Comparison of ENCODE assay signal across 8 cellular contexts in genomic region chr15:74870496-74871213, GRCh38. TPM values are rescaled to one million over a fixed set of nuclear protein-coding genes. Genes with fewer than 3 reads are reported as not detected.
DNase-seq lines count a peak whose midpoint lies in the region; ATAC-seq, FAIRE-seq and TF ChIP-seq lines count a peak whose summit lies in the region.

No MANE protein-coding gene starts in this region.

- DNase-seq in IMR-90 = no peak
- DNase-seq in bronchial epithelial cell (ENCODE audit: low read depth) = peak; percentile 47
- no peak for DNase-seq in naive thymus-derived CD8-positive, alpha-beta T cell
- no peak for DNase-seq in lower leg skin (ENCODE audit: low spot score in 2 of 2)
- DNase-seq in sciatic nerve (ENCODE audit: low spot score) = no peak

- no peak overlapping the region for H2AK5ac ChIP-seq in IMR-90 (ENCODE audit: low read depth, low read length)

- H3K36me3 Mint-ChIP-seq in naive thymus-derived CD8-positive, alpha-beta T cell = peaks cover 0 to 30% (median 5%) of the 10 kb centered on the region in 3 donors

- H3K23ac ChIP-seq in IMR-90 (ENCODE audit: low read depth, low read length) = peak overlapping the region; percentile 50; the same call in 1 of the 2 replicates

- no peak overlapping the region for H2BK5ac ChIP-seq in IMR-90 (ENCODE audit: low read depth, low read length, poor library complexity, severe bottlenecking)

- peaks cover 13 to 76% of the 10 kb centered on the region in 2 experiments; a peak in 3 of 4 replicates for H3K79me1 ChIP-seq in IMR-90 (ENCODE audit: low read depth in 1 of 2, low read length in 2 of 2)

- no peak overlapping the region for H3K56ac ChIP-seq in IMR-90 (ENCODE audit: extremely low read depth, insufficient read depth, low read length)

- H4K8ac ChIP-seq in IMR-90 (ENCODE audit: low read depth in 2 of 2, low read length in 2 of 2) = no peak overlapping the region

- no peak for TF ChIP-seq CTCF in IMR-90 (conservative IDR thresholded peaks at IDR 0.05; ENCODE audit: low read depth, low read length)
- no peak for TF ChIP-seq CTCF in bronchial epithelial cell (IDR thresholded peaks at IDR 0.05; ENCODE audit: insufficient read depth, low read length, severe bottlenecking)
- TF ChIP-seq CTCF in lower leg skin (IDR thresholded peaks at IDR 0.05) = no peak

- no peak overlapping the region for H2AFZ ChIP-seq in IMR-90 (replicated peaks; ENCODE audit: low read length, poor library complexity)

- H3K4ac ChIP-seq in IMR-90 (ENCODE audit: low read depth, low read length) = no peak overlapping the region

- POLR2A ChIA-PET in IMR-90 (lab: Charles Lee; ENCODE audit: unreplicated experiment) = interaction anchor here (0.7 kb wide), 1 partner anchor 9 kb away, joined by 4 read pairs; no protein-coding TSS in a partner anchor
- POLR2A ChIA-PET in naive thymus-derived CD8-positive, alpha-beta T cell (lab: Charles Lee) = interaction anchor here (0.7 to 7.3 kb wide), 10 partner anchors 9 to 67 kb away, joined by 3 to 68 read pairs (median 6); partner anchors contain the start of genes COX5A, FAM219B, MPI and ULK3

- in situ Hi-C loops in IMR-90 (cut with MboI; ENCODE audit: low sequenced_read_pairs) = no loop called here

- peak overlapping the region; percentile 62 to 93 (median 86) for H3K27ac Mint-ChIP-seq in naive thymus-derived CD8-positive, alpha-beta T cell

- dilution Hi-C loops in IMR-90 (cut with HindIII; ENCODE audit: low sequenced_read_pairs, unreplicated experiment) = no loop called here

- peak overlapping the region; percentile 89 to 100 (median 96) for H3K27ac ChIP-seq in BLaER1 treated with 17β-estradiol and CSF1 and Interleukin-3, amounts not matched to agents 10 nM and 100 nM
- H3K27ac ChIP-seq in IMR-90 (ENCODE audit: insufficient read depth, low read length) = no peak overlapping the region

- H4K5ac ChIP-seq in IMR-90 (ENCODE audit: low read depth, low read length) = no peak overlapping the region

- FAIRE-seq in bronchial epithelial cell (lab: Jason Lieb, UNC) = no peak

- no peaks in the 10 kb centered on the region for H3K9me3 Mint-ChIP-seq in naive thymus-derived CD8-positive, alpha-beta T cell

- peak overlapping the region; percentile 49 to 100 (median 96) for H3K4me3 Mint-ChIP-seq in naive thymus-derived CD8-positive, alpha-beta T cell

- H2AK9ac ChIP-seq in IMR-90 (replicated peaks; ENCODE audit: low read depth, low read length, poor library complexity) = no peak overlapping the region

- peaks cover 69 to 78% (median 75%) of the 10 kb centered on the region in 10 experiments for H3K4me1 ChIP-seq in BLaER1 treated with 17β-estradiol and CSF1 and Interleukin-3, amounts not matched to agents 10 nM and 100 nM
- peaks cover 18% of the 10 kb centered on the region for H3K4me1 ChIP-seq in IMR-90 (ENCODE audit: control insufficient read depth, insufficient read depth, low read length)

- ATAC-seq in IMR-90 (ENCODE audit: low read depth) (no peak), HG03442 (IDR thresholded peaks at IDR 0.05; ENCODE audit: unreplicated experiment) (no peak), GM21619 (IDR thresholded peaks at IDR 0.05; ENCODE audit: unreplicated experiment) (no peak), sciatic nerve (no peak)
- ATAC-seq in naive thymus-derived CD8-positive, alpha-beta T cell = no peak

- H3K4me1 Mint-ChIP-seq in naive thymus-derived CD8-positive, alpha-beta T cell = peaks cover 30 to 82% (median 72%) of the 10 kb centered on the region in 4 donors

- TF ChIP-seq POLR2A in IMR-90 (IDR thresholded peaks at IDR 0.05; ENCODE audit: low read depth, low read length) = no peak
- TF ChIP-seq POLR2A in lower leg skin (IDR thresholded peaks at IDR 0.05) = no peak

- H3K27me3 ChIP-seq in BLaER1 treated with 17β-estradiol and CSF1 and Interleukin-3, amounts not matched to agents 10 nM and 100 nM = no peaks in the 10 kb centered on the region
- H3K27me3 ChIP-seq in IMR-90 (ENCODE audit: control insufficient read depth, insufficient read depth, low read length) (no peaks in the 10 kb centered on the region), bronchial epithelial cell (ENCODE audit: control insufficient read depth, insufficient read depth, low read length) (no peaks in the 10 kb centered on the region)

- no peak overlapping the region for H2BK15ac ChIP-seq in IMR-90 (ENCODE audit: low read depth, low read length)

- peaks cover 5 to 27% (median 20%) of the 10 kb centered on the region in 11 experiments; a peak in 16 of 22 replicates for H3K36me3 ChIP-seq in BLaER1 treated with 17β-estradiol and CSF1 and Interleukin-3, amounts not matched to agents 10 nM and 100 nM
- peaks cover 2% of the 10 kb centered on the region for H3K36me3 ChIP-seq in IMR-90 (ENCODE audit: control insufficient read depth, insufficient read depth, low read length)
- H3K36me3 ChIP-seq in bronchial epithelial cell (ENCODE audit: control insufficient read depth, insufficient read depth, low read length) = peaks cover 4% of the 10 kb centered on the region

- H3K9me3 ChIP-seq in BLaER1 treated with 17β-estradiol and CSF1 and Interleukin-3, amounts not matched to agents 10 nM and 100 nM (replicated peaks in 1 of 11) = peaks cover 0 to 14% (median 9%) of the 10 kb centered on the region in 11 experiments; a peak in 10 of 22 replicates
- no peaks in the 10 kb centered on the region for H3K9me3 ChIP-seq in IMR-90 (ENCODE audit: control insufficient read depth, insufficient read depth, low read length)

- H2BK20ac ChIP-seq in IMR-90 (ENCODE audit: low read depth, low read length) = no peak overlapping the region

- no peak overlapping the region for H3K14ac ChIP-seq in IMR-90 (replicated peaks; ENCODE audit: low read depth, low read length)

- no peak for TF ChIP-seq RAD21 in IMR-90 (IDR thresholded peaks at IDR 0.05; ENCODE audit: low read length)

- intact Hi-C loops in IMR-90 (cut with micrococcal nuclease) = no loop called here
- intact Hi-C loops in lower leg skin (cut with DNase I; ENCODE audit: low total_unique reads) = no loop called here
- intact Hi-C loops in sciatic nerve (cut with DNase I) = no loop called here

- CTCF ChIA-PET in IMR-90 (lab: Yijun Ruan, JAX) = interaction anchor here (1.1 to 1.2 kb wide), 2 partner anchors 88 to 100 kb away, joined by 3 to 10 read pairs; no protein-coding TSS in a partner anchor

- no peak overlapping the region for H4K91ac ChIP-seq in IMR-90 (ENCODE audit: insufficient read depth, low read depth, low read length)

- peak overlapping the region; percentile 35 to 87 (median 74); a peak in 19 of 20 replicates for H3K4me3 ChIP-seq in BLaER1 treated with 17β-estradiol and CSF1 and Interleukin-3, amounts not matched to agents 10 nM and 100 nM
- no peak overlapping the region for H3K4me3 ChIP-seq in IMR-90 (ENCODE audit: insufficient read depth, low read depth, low read length)
- no peak overlapping the region for H3K4me3 ChIP-seq in bronchial epithelial cell (ENCODE audit: low read depth, low read length)
- no peak overlapping the region for H3K4me3 ChIP-seq in lower leg skin (ENCODE audit: low read depth, poor library complexity, severe bottlenecking)

- H3K27me3 Mint-ChIP-seq in naive thymus-derived CD8-positive, alpha-beta T cell = no peaks in the 10 kb centered on the region

- peaks cover 0 to 69% (median 11%) of the 10 kb centered on the region in 11 experiments; a peak in 16 of 22 replicates for H4K20me1 ChIP-seq in BLaER1 treated with 17β-estradiol and CSF1 and Interleukin-3, amounts not matched to agents 10 nM and 100 nM
- H4K20me1 ChIP-seq in IMR-90 (ENCODE audit: insufficient read depth, low read length) = peaks cover 64% of the 10 kb centered on the region

- H3K4me2 ChIP-seq in BLaER1 treated with 17β-estradiol and CSF1 and Interleukin-3, amounts not matched to agents 10 nM and 100 nM = peak overlapping the region; percentile 89 to 100 (median 98)
- no peak overlapping the region for H3K4me2 ChIP-seq in IMR-90 (ENCODE audit: low read depth, low read length)

- BruUV-seq in IMR-90 (replicated peaks; lab: Mats Ljungman, UMichigan) = TSS peak; percentile 18

- peak overlapping the region; percentile 90 to 99 (median 96) for H3K9ac ChIP-seq in BLaER1 treated with 17β-estradiol and CSF1 and Interleukin-3, amounts not matched to agents 10 nM and 100 nM
- no peak overlapping the region for H3K9ac ChIP-seq in IMR-90 (ENCODE audit: low read depth, low read length)

- H2BK120ac ChIP-seq in IMR-90 (ENCODE audit: low read depth, low read length) = no peak overlapping the region

- peaks cover 38% of the 10 kb centered on the region for H3K9me1 ChIP-seq in IMR-90 (ENCODE audit: insufficient read depth, low read length)

- WGBS in IMR-90 (ENCODE audit: extremely low coverage in 2 of 2, insufficient read length in 1 of 2), 2 experiments = no CpG with 5 or more reads among the region's 6 CpGs
- WGBS in lower leg skin, 2 donors = 19% methylated on average over 6 of the region's 6 CpGs

- no peak overlapping the region for H3K18ac ChIP-seq in IMR-90 (ENCODE audit: low read depth, low read length)

RNA-seq across cellular contexts. Expression of gene SCAMP2, which starts 2.5 kb away (rescaled TPM):
- total RNA-seq in IMR-90 (2012; rRNA removed) = 23.3 and 25.8 TPM in 2 replicates
- 108 and 111 TPM in 2 replicates for polyA plus RNA-seq in IMR-90 (2012; rRNA removed)
- polyA plus RNA-seq in IMR-90 (2012; cell fraction: cytosol; rRNA removed) = 47.2 and 71.4 TPM in 2 replicates
- 52.8 and 64.1 TPM in 2 replicates for polyA plus RNA-seq in IMR-90 (2012; cell fraction: nucleus; rRNA removed; ENCODE audit: low replicate concordance)
- total RNA-seq in bronchial epithelial cell = 20.5 and 30.7 TPM in 2 replicates
- total RNA-seq in naive thymus-derived CD8-positive, alpha-beta T cell = 100 to 1,000 TPM; 113 to 117 TPM
- 100 to 1,000 TPM; 109 to 121 (median 119) TPM for polyA plus RNA-seq in naive thymus-derived CD8-positive, alpha-beta T cell
- total RNA-seq in lower leg skin = 100 to 1,000 TPM in 3 of 4 donors, 10 to 100 TPM in 1; 97.2 to 134 (median 107) TPM
- total RNA-seq in sciatic nerve = 68.2 TPM

RNA-seq across cellular contexts. Expression of gene MPI, which starts 19.2 kb away (rescaled TPM):
- total RNA-seq in IMR-90 (2012; rRNA removed) (61.4 and 91.8 TPM in 2 replicates), bronchial epithelial cell (25.0 and 35.0 TPM in 2 replicates), lower leg skin (10 to 100 TPM; 27.6 to 73.1 (median 32.5) TPM), sciatic nerve (38.2 TPM)
- 80.1 and 81.1 TPM in 2 replicates for polyA plus RNA-seq in IMR-90 (2012; rRNA removed)
- polyA plus RNA-seq in IMR-90 (2012; cell fraction: cytosol; rRNA removed) = 68.1 and 94.5 TPM in 2 replicates
- 73.5 and 116 TPM in 2 replicates for polyA plus RNA-seq in IMR-90 (2012; cell fraction: nucleus; rRNA removed; ENCODE audit: low replicate concordance)
- 10 to 100 TPM; 74.3 to 77.4 TPM for total RNA-seq in naive thymus-derived CD8-positive, alpha-beta T cell
- polyA plus RNA-seq in naive thymus-derived CD8-positive, alpha-beta T cell = 10 to 100 TPM; 80.5 to 85.6 (median 85.3) TPM

RNA-seq across cellular contexts. Expression of gene ULK3, which starts 27.7 kb away (rescaled TPM):
- total RNA-seq in IMR-90 (2012; rRNA removed) (8.6 and 11.8 TPM in 2 replicates), bronchial epithelial cell (17.4 and 23.6 TPM in 2 replicates), lower leg skin (100 to 1,000 TPM; 108 to 189 (median 123) TPM), sciatic nerve (26.5 TPM)
- polyA plus RNA-seq in IMR-90 (2012; rRNA removed) = 22.7 and 24.7 TPM in 2 replicates
- polyA plus RNA-seq in IMR-90 (2012; cell fraction: cytosol; rRNA removed) = 10.2 and 12.4 TPM in 2 replicates
- 160 and 201 TPM in 2 replicates for polyA plus RNA-seq in IMR-90 (2012; cell fraction: nucleus; rRNA removed; ENCODE audit: low replicate concordance)
- total RNA-seq in naive thymus-derived CD8-positive, alpha-beta T cell = 10 to 100 TPM; 82.8 to 83.6 TPM
- 10 to 100 TPM; 16.3 to 32.2 (median 16.6) TPM for polyA plus RNA-seq in naive thymus-derived CD8-positive, alpha-beta T cell

RNA-seq across cellular contexts. Expression of gene FAM219B, which starts 36.0 kb away (rescaled TPM):
- total RNA-seq in IMR-90 (2012; rRNA removed) (20.3 and 24.9 TPM in 2 replicates), bronchial epithelial cell (67.3 and 72.4 TPM in 2 replicates), lower leg skin (10 to 100 TPM; 60.3 to 72.6 (median 67.5) TPM), sciatic nerve (72.9 TPM)
- 40.8 and 48.7 TPM in 2 replicates for polyA plus RNA-seq in IMR-90 (2012; rRNA removed)
- 20.9 and 24.3 TPM in 2 replicates for polyA plus RNA-seq in IMR-90 (2012; cell fraction: cytosol; rRNA removed)
- 154 and 222 TPM in 2 replicates for polyA plus RNA-seq in IMR-90 (2012; cell fraction: nucleus; rRNA removed; ENCODE audit: low replicate concordance)
- total RNA-seq in naive thymus-derived CD8-positive, alpha-beta T cell = 10 to 100 TPM; 80.2 to 91.5 TPM
- polyA plus RNA-seq in naive thymus-derived CD8-positive, alpha-beta T cell = 10 to 100 TPM; 18.8 to 22.3 (median 20.7) TPM

RNA-seq across cellular contexts. Expression of gene CPLX3, which starts 44.2 kb away (rescaled TPM):
- not detected in 2 replicates for total RNA-seq in IMR-90 (2012; rRNA removed)
- not detected in 2 replicates for polyA plus RNA-seq in IMR-90 (2012; rRNA removed)
- polyA plus RNA-seq in IMR-90 (2012; cell fraction: cytosol; rRNA removed) = not detected in 2 replicates
- polyA plus RNA-seq in IMR-90 (2012; cell fraction: nucleus; rRNA removed; ENCODE audit: low replicate concordance) = 0.12 and 0.24 TPM in 2 replicates
- total RNA-seq in bronchial epithelial cell = not detected in 2 replicates
- under 1 TPM; 0.39 to 0.44 TPM for total RNA-seq in naive thymus-derived CD8-positive, alpha-beta T cell
- not detected for polyA plus RNA-seq in naive thymus-derived CD8-positive, alpha-beta T cell
- under 1 TPM; 0.17 to 0.84 (median 0.28) TPM for total RNA-seq in lower leg skin
- not detected for total RNA-seq in sciatic nerve

Comparison
In these comparisons a context has a peak if more than half of its experiments do, and no peak if none do; other contexts are left out.
1. H3K4me3 ChIP-seq: peak in BLaER1 treated with 17β-estradiol and CSF1 and Interleukin-3, amounts not matched to agents 10 nM and 100 nM (10 of 10); none in IMR-90 (single experiment), bronchial epithelial cell (single experiment) and lower leg skin (single experiment).